ENCODE assay signal across 29 cellular contexts in genomic region chr5:29469581-29469980, GRCh38.
"Had no signal": no experiment of that assay in that cellular context is flagged by ENCODE, and none has a peak within 500 bp of the region (broad histone marks: within the 10 kb centered on the region; RNA-seq: fewer than 3 reads in every experiment).

No MANE protein-coding gene starts in this region.

- H3K27ac ChIP-seq: KMS-11, PC-9, RWPE1, SJCRH30, SK-N-MC had no signal

- H3K36me3 ChIP-seq: MG63, SJCRH30 had no signal

- H3K27me3 ChIP-seq: MG63, SJCRH30 had no signal

- H3K4me1 ChIP-seq: SJCRH30 had no signal

- H3K9me3 ChIP-seq: MG63, SJCRH30 had no signal

- H3K4me3 ChIP-seq: MG63, PC-9, SJCRH30, SK-N-MC had no signal

- DNase-seq: Karpas-422, KBM-7, MG63, NCI-H1048, NCI-H1092 treated with DMSO at 0.1 percent for 48 hours, NCI-H1105 treated with DMSO at 0.1 percent for 48 hours, NCI-H1417, NCI-H1436, NCI-H146, NCI-H1694, NCI-H187, NCI-H1930, NCI-H2029 treated with DMSO at 0.1 percent for 48 hours, NCI-H2081 treated with DMSO at 0.1 percent for 48 hours, NCI-H2107, NCI-H2171, NCI-H226, NCI-H446 treated with DMSO at 0.1 percent for 48 hours, NCI-H510A, NCI-H524, NCI-H526, NCI-H774, PC-9, SHP77, SIG-M5, SJCRH30 had no signal
